ENCODE assay signal across 20 cellular contexts in genomic region chr12:106926657-106927056, GRCh38. TPM values are rescaled to one million over a fixed set of nuclear protein-coding genes. Genes with fewer than 3 reads are reported as not detected.
DNase-seq lines count a peak whose midpoint lies in the region; ATAC-seq, FAIRE-seq and TF ChIP-seq lines count a peak whose summit lies in the region.
"Had no signal": no experiment of that assay in that cellular context is flagged by ENCODE, and none has a peak within 500 bp of the region (broad histone marks: within the 10 kb centered on the region; RNA-seq: fewer than 3 reads in every experiment).

No MANE protein-coding gene starts in this region.

- no peaks in the 10 kb centered on the region for H3K36me3 ChIP-seq in HEK293 (ENCODE audit: control insufficient read depth in 2 of 2, insufficient read depth in 1 of 2, low read length in 2 of 2)
- H3K36me3 ChIP-seq in K562 (ENCODE audit: control insufficient read depth, insufficient read depth, low read length): no peaks in the 10 kb centered on the region
- H3K36me3 ChIP-seq: BLaER1 treated with 17β-estradiol and CSF1 and Interleukin-3, amounts not matched to agents 10 nM and 100 nM had no signal

- no peak for TF ChIP-seq EP300 in K562 (IDR thresholded peaks at IDR 0.05; ENCODE audit: low read length)

- CTCF ChIA-PET in HEK293 (lab: Yijun Ruan, JAX): interaction anchor here (0.6 kb wide), 1 partner anchor 52 kb away, joined by 3 read pairs; no protein-coding TSS in a partner anchor
- CTCF ChIA-PET in K562 (lab: Yijun Ruan, JAX; ENCODE audit: low intra/inter-chr PET ratio): no interaction called here

- H3K9ac ChIP-seq in K562 (ENCODE audit: insufficient read depth in 1 of 2, low read depth in 2 of 2, low read length in 2 of 2): no peak overlapping the region
- H3K9ac ChIP-seq: BLaER1 treated with 17β-estradiol and CSF1 and Interleukin-3, amounts not matched to agents 10 nM and 100 nM had no signal

- FAIRE-seq in K562 (lab: Jason Lieb, UNC): no peak
- FAIRE-seq: A204.1, D721Med, G401.6, GM12891, GM19239 had no signal

- H3K27me3 ChIP-seq in K562 (ENCODE audit: control insufficient read depth in 2 of 2, insufficient read depth in 2 of 2, low read length in 2 of 2): no peaks in the 10 kb centered on the region

- H3K4me1 ChIP-seq in HEK293 (ENCODE audit: control insufficient read depth, insufficient read depth, low read length): no peaks in the 10 kb centered on the region
- H3K4me1 ChIP-seq in K562 (replicated peaks in 1 of 2; ENCODE audit: control insufficient read depth in 2 of 2, insufficient read depth in 2 of 2, low read length in 2 of 2): no peaks in the 10 kb centered on the region
- H3K4me1 ChIP-seq: BLaER1 treated with 17β-estradiol and CSF1 and Interleukin-3, amounts not matched to agents 10 nM and 100 nM; Caco-2 had no signal

- intact Hi-C loops in K562 (cut with micrococcal nuclease): no loop called here

- WGBS in K562 (ENCODE audit: insufficient coverage, low coverage, missing lambda C conversion rate): 100% methylated on average over 1 of the region's 1 CpG

- no peak for TF ChIP-seq POLR2A in K562 (conservative IDR thresholded peaks at IDR 0.05)

- DNase-seq in K562 (ENCODE audit: extremely low read depth in 1 of 4, low spot score in 3 of 4) (no peak), NCI-H2171 (lab: John Stamatoyannopoulos, UW) (no peak)
- no peak for DNase-seq in activated CD4-positive, CD25-positive, alpha-beta regulatory T cell treated with anti-CD3 and anti-CD28 coated beads, Interleukin-2, amount 50 U/mL, for 72 hours
- no peak for DNase-seq in activated CD4-positive, alpha-beta T cell treated with anti-CD3 and anti-CD28 coated beads, Interleukin-2, amount 50 U/mL, for 1 hour
- DNase-seq: 8988T; ACHN; Caco-2; Calu3; CD4-positive, alpha-beta T cell; CD8-positive, alpha-beta T cell; DMS79 treated with DMSO at 0.1 percent for 48 hours; GF-D8 had no signal

- no peaks in the 10 kb centered on the region for H4K20me1 ChIP-seq in K562 (replicated peaks; ENCODE audit: control insufficient read depth, insufficient read depth, low read length)

- POLR2A ChIA-PET in HEK293 (lab: Yijun Ruan, JAX) (no interaction called here), K562 (lab: Yijun Ruan, JAX) (no interaction called here)

- no TSS peak for BruUV-seq in K562 (replicated peaks; lab: Mats Ljungman, UMichigan)

- H3K27ac ChIP-seq in HEK293 (ENCODE audit: extremely low read depth, low read depth, low read length) (no peak overlapping the region), K562 (ENCODE audit: extremely low read depth, low read depth, low read length) (no peak overlapping the region)
- H3K27ac ChIP-seq: BLaER1 treated with 17β-estradiol and CSF1 and Interleukin-3, amounts not matched to agents 10 nM and 100 nM; C4-2B had no signal

- H2AFZ ChIP-seq in K562 (ENCODE audit: low read depth, low read length): no peak overlapping the region

- H3K4me2 ChIP-seq in K562 (ENCODE audit: insufficient read depth, low read length): no peak overlapping the region
- H3K4me2 ChIP-seq: BLaER1 treated with 17β-estradiol and CSF1 and Interleukin-3, amounts not matched to agents 10 nM and 100 nM had no signal

- H3K9me3 ChIP-seq in HEK293 (ENCODE audit: control insufficient read depth, insufficient read depth, low read depth, low read length) (no peaks in the 10 kb centered on the region; the same call in 1 of the 2 replicates), K562 (replicated peaks; ENCODE audit: control insufficient read depth, insufficient read depth, low read depth, low read length) (no peaks in the 10 kb centered on the region)

- no peak for TF ChIP-seq CTCF in HEK293 (tag by site-specific recombination; IDR thresholded peaks at IDR 0.05)
- TF ChIP-seq CTCF in K562 (IDR thresholded peaks at IDR 0.05 in 2 of 3, conservative IDR thresholded peaks at IDR 0.05 in 1 of 3; ENCODE audit: insufficient read depth in 2 of 3, low read depth in 1 of 3, low read length in 3 of 3): no peak

- no peak for TF ChIP-seq RAD21 in K562 (CRISPR knock-in tag; conservative IDR thresholded peaks at IDR 0.05 in 1 of 2, IDR thresholded peaks at IDR 0.05 in 1 of 2)

- no peak for ATAC-seq in K562
- ATAC-seq: CD8-positive, alpha-beta T cell had no signal

- in situ Hi-C loops in K562 (cut with MboI): loop anchor here (25.0 kb wide), 1 partner anchor 686 kb away; no protein-coding TSS in a partner anchor

- H3K79me2 ChIP-seq in K562 (ENCODE audit: control insufficient read depth, insufficient read depth, low read length): no peaks in the 10 kb centered on the region

- H3K9me1 ChIP-seq in K562 (ENCODE audit: control insufficient read depth, insufficient read depth, low read length): no peaks in the 10 kb centered on the region

- H3K4me3 ChIP-seq in HEK293 (ENCODE audit: low read depth, low read length) (no peak overlapping the region), K562 (no peak overlapping the region)
- H3K4me3 ChIP-seq: BLaER1 treated with 17β-estradiol and CSF1 and Interleukin-3, amounts not matched to agents 10 nM and 100 nM had no signal

TF ChIP-seq in HEK293, 187 proteins besides CTCF, POLR2A, EP300 and RAD21:
- TF ChIP-seq ZNF488 (tag by site-specific recombination; IDR thresholded peaks at IDR 0.05) (no peak), ZNF366 (tag by site-specific recombination; conservative IDR thresholded peaks at IDR 0.05) (peak; percentile 70)

TF ChIP-seq in K562, 482 proteins besides CTCF, POLR2A, EP300 and RAD21:
- TF ChIP-seq SRSF3 (IDR thresholded peaks at IDR 0.05; ENCODE audit: insufficient read depth, low read length) (no peak), ZNF512 (tag; IDR thresholded peaks at IDR 0.05) (peak; percentile 78)
TF ChIP-seq in K562: peak in this region for 1.

RNA-seq across cellular contexts. Expression of gene TMEM263, which starts 29.1 kb away (rescaled TPM):
- total RNA-seq in K562 (2011; cell fraction: chromatin; rRNA removed; ENCODE audit: low replicate concordance): 16.9 and 65.5 TPM in 2 replicates
- 8.3 and 13.7 TPM in 2 replicates for total RNA-seq in K562 (2011; cell fraction: nucleolus; rRNA removed)
- total RNA-seq in K562 (2011; cell fraction: nucleoplasm; rRNA removed): 27.2 and 42.5 TPM in 2 replicates
- 14.8 and 18.7 TPM in 2 replicates for total RNA-seq in K562 (2014; rRNA removed)
- total RNA-seq in K562 (2014; rRNA removed; fragmentation: Illumina TruSeq; extraction: Trizol): 31.6 and 35.0 TPM in 2 replicates
- 24.1 and 26.4 TPM in 2 replicates for total RNA-seq in K562 (2015; rRNA removed; fragmentation: Illumina TruSeq; extraction: Trizol)
- 26.7 and 27.4 TPM in 2 replicates for total RNA-seq in K562 (2021)
- 36.7 and 37.8 TPM in 2 replicates for polyA plus RNA-seq in K562 (2011; rRNA removed)
- polyA plus RNA-seq in K562 (2011; cell fraction: cytosol; rRNA removed): 11.5 and 19.9 TPM in 2 replicates
- 12.5 and 19.9 TPM in 2 replicates for polyA plus RNA-seq in K562 (2011; cell fraction: nucleus; rRNA removed)
- 21.6 and 24.9 TPM in 2 replicates for polyA plus RNA-seq in K562 (2012)
- 22.3 and 24.4 TPM in 2 replicates for polyA plus RNA-seq in K562 (2014; fragmentation: Illumina TruSeq; extraction: Trizol)
- 10 to 100 TPM; 14.8 to 17.8 TPM for polyA plus RNA-seq in K562 (2014; fragmentation: Nextera tagmentation; extraction: Ambion mirVana)
- 12.6 and 13.7 TPM in 2 replicates for polyA plus RNA-seq in K562 (2014; rRNA removed)
- polyA minus RNA-seq in K562 (2011; rRNA and poly(A)+ RNA removed): 67.2 and 88.0 TPM in 2 replicates
- polyA minus RNA-seq in K562 (2011; cell fraction: cytosol; rRNA and poly(A)+ RNA removed): 27.7 and 36.7 TPM in 2 replicates
- 11.0 and 29.5 TPM in 2 replicates for polyA minus RNA-seq in K562 (2011; cell fraction: nucleus; rRNA and poly(A)+ RNA removed)
